ENCODE assay signal across 1 cellular context in the genomic region with DNA sequence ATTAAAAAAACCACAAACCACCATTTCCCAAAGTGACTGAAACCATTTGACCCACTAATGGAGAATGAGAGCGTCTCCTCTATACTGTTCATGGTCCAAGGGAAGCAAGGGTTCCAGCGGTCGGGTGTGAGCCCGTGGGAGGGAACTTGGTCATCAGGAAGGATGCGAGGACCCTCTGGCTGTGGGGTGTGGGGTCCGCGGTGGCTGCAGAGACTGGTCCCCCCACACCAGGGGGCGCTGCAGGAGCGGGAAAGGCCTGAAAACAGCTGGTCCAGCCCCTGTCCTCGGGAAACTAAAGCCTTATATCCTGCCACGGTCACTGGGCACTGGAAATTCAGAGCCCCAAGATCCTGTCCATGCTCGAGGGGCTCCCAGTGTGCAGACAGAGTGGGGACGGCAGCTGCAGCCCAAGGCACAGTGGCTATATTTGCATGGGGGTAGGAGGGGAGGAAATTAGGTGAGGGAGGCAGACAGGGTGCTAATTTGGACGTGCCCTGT.
TF ChIP-seq lines count a peak whose summit lies in the region.

No MANE protein-coding gene starts in this region.

TF ChIP-seq in HepG2, 621 proteins besides CTCF, POLR2A, EP300 and RAD21 (continued from another document and continues in another):
- TF ChIP-seq, protein P1, sequence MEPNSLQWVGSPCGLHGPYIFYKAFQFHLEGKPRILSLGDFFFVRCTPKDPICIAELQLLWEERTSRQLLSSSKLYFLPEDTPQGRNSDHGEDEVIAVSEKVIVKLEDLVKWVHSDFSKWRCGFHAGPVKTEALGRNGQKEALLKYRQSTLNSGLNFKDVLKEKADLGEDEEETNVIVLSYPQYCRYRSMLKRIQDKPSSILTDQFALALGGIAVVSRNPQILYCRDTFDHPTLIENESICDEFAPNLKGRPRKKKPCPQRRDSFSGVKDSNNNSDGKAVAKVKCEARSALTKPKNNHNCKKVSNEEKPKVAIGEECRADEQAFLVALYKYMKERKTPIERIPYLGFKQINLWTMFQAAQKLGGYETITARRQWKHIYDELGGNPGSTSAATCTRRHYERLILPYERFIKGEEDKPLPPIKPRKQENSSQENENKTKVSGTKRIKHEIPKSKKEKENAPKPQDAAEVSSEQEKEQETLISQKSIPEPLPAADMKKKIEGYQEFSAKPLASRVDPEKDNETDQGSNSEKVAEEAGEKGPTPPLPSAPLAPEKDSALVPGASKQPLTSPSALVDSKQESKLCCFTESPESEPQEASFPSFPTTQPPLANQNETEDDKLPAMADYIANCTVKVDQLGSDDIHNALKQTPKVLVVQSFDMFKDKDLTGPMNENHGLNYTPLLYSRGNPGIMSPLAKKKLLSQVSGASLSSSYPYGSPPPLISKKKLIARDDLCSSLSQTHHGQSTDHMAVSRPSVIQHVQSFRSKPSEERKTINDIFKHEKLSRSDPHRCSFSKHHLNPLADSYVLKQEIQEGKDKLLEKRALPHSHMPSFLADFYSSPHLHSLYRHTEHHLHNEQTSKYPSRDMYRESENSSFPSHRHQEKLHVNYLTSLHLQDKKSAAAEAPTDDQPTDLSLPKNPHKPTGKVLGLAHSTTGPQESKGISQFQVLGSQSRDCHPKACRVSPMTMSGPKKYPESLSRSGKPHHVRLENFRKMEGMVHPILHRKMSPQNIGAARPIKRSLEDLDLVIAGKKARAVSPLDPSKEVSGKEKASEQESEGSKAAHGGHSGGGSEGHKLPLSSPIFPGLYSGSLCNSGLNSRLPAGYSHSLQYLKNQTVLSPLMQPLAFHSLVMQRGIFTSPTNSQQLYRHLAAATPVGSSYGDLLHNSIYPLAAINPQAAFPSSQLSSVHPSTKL (CRISPR knock-in tag; IDR thresholded peaks at IDR 0.05): peak; percentile 29; the same call in 1 of the 2 replicates
- no peak for TF ChIP-seq CEBPB (IDR thresholded peaks at IDR 0.05; ENCODE audit: borderline replicate concordance, low read depth, low read length)
- TF ChIP-seq ERF (CRISPR knock-in tag; IDR thresholded peaks at IDR 0.05): peak; percentile 70; the same call in 1 of the 2 replicates
- no peak for TF ChIP-seq ZNF12 (CRISPR knock-in tag; IDR thresholded peaks at IDR 0.05)
- TF ChIP-seq, protein P2, sequence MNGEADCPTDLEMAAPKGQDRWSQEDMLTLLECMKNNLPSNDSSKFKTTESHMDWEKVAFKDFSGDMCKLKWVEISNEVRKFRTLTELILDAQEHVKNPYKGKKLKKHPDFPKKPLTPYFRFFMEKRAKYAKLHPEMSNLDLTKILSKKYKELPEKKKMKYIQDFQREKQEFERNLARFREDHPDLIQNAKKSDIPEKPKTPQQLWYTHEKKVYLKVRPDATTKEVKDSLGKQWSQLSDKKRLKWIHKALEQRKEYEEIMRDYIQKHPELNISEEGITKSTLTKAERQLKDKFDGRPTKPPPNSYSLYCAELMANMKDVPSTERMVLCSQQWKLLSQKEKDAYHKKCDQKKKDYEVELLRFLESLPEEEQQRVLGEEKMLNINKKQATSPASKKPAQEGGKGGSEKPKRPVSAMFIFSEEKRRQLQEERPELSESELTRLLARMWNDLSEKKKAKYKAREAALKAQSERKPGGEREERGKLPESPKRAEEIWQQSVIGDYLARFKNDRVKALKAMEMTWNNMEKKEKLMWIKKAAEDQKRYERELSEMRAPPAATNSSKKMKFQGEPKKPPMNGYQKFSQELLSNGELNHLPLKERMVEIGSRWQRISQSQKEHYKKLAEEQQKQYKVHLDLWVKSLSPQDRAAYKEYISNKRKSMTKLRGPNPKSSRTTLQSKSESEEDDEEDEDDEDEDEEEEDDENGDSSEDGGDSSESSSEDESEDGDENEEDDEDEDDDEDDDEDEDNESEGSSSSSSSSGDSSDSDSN (CRISPR knock-in tag; IDR thresholded peaks at IDR 0.05): no peak
- no peak for TF ChIP-seq AHR (CRISPR knock-in tag; IDR thresholded peaks at IDR 0.05)
- no peak for TF ChIP-seq NR2F6 (IDR thresholded peaks at IDR 0.05)
- 0 out of 2 replicates have a peak, but pooled peaks have one; percentile 11 for TF ChIP-seq NR2F6 (CRISPR knock-in tag; IDR thresholded peaks at IDR 0.05)
- TF ChIP-seq, protein P3, sequence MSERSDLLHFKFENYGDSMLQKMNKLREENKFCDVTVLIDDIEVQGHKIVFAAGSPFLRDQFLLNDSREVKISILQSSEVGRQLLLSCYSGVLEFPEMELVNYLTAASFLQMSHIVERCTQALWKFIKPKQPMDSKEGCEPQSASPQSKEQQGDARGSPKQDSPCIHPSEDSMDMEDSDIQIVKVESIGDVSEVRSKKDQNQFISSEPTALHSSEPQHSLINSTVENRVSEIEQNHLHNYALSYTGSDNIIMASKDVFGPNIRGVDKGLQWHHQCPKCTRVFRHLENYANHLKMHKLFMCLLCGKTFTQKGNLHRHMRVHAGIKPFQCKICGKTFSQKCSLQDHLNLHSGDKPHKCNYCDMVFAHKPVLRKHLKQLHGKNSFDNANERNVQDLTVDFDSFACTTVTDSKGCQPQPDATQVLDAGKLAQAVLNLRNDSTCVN (CRISPR knock-in tag; IDR thresholded peaks at IDR 0.05; ENCODE audit: borderline replicate concordance): no peak
- TF ChIP-seq THAP11 (CRISPR knock-in tag; IDR thresholded peaks at IDR 0.05): peak; percentile 50; the same call in 1 of the 2 replicates
- TF ChIP-seq ZBTB7A (CRISPR knock-in tag; IDR thresholded peaks at IDR 0.05): peak; percentile 59; the same call in 1 of the 2 replicates
- TF ChIP-seq SMAD3 (CRISPR knock-in tag; IDR thresholded peaks at IDR 0.05): 0 out of 2 replicates have a peak, but pooled peaks have one; percentile 38
- TF ChIP-seq MBNL3 (CRISPR knock-in tag; conservative IDR thresholded peaks at IDR 0.05): no peak
- no peak for TF ChIP-seq TSC22D2 (CRISPR knock-in tag; IDR thresholded peaks at IDR 0.05; ENCODE audit: borderline replicate concordance)
- TF ChIP-seq KAT8 (CRISPR knock-in tag; IDR thresholded peaks at IDR 0.05): 0 out of 2 replicates have a peak, but pooled peaks have one; percentile 29
- TF ChIP-seq, protein P4, sequence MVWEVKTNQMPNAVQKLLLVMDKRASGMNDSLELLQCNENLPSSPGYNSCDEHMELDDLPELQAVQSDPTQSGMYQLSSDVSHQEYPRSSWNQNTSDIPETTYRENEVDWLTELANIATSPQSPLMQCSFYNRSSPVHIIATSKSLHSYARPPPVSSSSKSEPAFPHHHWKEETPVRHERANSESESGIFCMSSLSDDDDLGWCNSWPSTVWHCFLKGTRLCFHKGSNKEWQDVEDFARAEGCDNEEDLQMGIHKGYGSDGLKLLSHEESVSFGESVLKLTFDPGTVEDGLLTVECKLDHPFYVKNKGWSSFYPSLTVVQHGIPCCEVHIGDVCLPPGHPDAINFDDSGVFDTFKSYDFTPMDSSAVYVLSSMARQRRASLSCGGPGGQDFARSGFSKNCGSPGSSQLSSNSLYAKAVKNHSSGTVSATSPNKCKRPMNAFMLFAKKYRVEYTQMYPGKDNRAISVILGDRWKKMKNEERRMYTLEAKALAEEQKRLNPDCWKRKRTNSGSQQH (CRISPR knock-in tag; IDR thresholded peaks at IDR 0.05; ENCODE audit: low read depth): no peak
- no peak for TF ChIP-seq GABPA (IDR thresholded peaks at IDR 0.05; ENCODE audit: low read depth, low read length)
- no peak for TF ChIP-seq GABPA (CRISPR knock-in tag; IDR thresholded peaks at IDR 0.05; ENCODE audit: low read depth)
- TF ChIP-seq, protein P5, sequence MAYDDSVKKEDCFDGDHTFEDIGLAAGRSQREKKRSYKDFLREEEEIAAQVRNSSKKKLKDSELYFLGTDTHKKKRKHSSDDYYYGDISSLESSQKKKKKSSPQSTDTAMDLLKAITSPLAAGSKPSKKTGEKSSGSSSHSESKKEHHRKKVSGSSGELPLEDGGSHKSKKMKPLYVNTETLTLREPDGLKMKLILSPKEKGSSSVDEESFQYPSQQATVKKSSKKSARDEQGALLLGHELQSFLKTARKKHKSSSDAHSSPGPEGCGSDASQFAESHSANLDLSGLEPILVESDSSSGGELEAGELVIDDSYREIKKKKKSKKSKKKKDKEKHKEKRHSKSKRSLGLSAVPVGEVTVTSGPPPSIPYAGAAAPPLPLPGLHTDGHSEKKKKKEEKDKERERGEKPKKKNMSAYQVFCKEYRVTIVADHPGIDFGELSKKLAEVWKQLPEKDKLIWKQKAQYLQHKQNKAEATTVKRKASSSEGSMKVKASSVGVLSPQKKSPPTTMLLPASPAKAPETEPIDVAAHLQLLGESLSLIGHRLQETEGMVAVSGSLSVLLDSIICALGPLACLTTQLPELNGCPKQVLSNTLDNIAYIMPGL (CRISPR knock-in tag; IDR thresholded peaks at IDR 0.05; ENCODE audit: borderline replicate concordance in 1 of 2, low read depth in 1 of 2): peak in 1 of 2 experiments; percentile 39; a peak in 1 of 4 replicates
- no peak for TF ChIP-seq HNRNPLL (IDR thresholded peaks at IDR 0.05; ENCODE audit: low read depth, low read length, poor library complexity, severe bottlenecking)
- TF ChIP-seq RBM39 (IDR thresholded peaks at IDR 0.05; ENCODE audit: low read depth, low read length, poor library complexity, severe bottlenecking): peak; percentile 37
- no peak for TF ChIP-seq ZNF430 (CRISPR knock-in tag; IDR thresholded peaks at IDR 0.05)
- TF ChIP-seq ZNF30 (CRISPR knock-in tag; IDR thresholded peaks at IDR 0.05): no peak
- TF ChIP-seq, protein P6, sequence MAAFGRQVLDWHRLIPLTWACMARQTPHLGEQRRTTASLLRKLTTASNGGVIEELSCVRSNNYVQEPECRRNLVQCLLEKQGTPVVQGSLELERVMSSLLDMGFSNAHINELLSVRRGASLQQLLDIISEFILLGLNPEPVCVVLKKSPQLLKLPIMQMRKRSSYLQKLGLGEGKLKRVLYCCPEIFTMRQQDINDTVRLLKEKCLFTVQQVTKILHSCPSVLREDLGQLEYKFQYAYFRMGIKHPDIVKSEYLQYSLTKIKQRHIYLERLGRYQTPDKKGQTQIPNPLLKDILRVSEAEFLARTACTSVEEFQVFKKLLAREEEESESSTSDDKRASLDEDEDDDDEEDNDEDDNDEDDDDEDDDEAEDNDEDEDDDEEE (CRISPR knock-in tag; IDR thresholded peaks at IDR 0.05): no peak
- TF ChIP-seq JUND (CRISPR knock-in tag; IDR thresholded peaks at IDR 0.05): no peak
- no peak for TF ChIP-seq FOSL1 (CRISPR knock-in tag; IDR thresholded peaks at IDR 0.05; ENCODE audit: borderline replicate concordance)
- TF ChIP-seq, protein P7, sequence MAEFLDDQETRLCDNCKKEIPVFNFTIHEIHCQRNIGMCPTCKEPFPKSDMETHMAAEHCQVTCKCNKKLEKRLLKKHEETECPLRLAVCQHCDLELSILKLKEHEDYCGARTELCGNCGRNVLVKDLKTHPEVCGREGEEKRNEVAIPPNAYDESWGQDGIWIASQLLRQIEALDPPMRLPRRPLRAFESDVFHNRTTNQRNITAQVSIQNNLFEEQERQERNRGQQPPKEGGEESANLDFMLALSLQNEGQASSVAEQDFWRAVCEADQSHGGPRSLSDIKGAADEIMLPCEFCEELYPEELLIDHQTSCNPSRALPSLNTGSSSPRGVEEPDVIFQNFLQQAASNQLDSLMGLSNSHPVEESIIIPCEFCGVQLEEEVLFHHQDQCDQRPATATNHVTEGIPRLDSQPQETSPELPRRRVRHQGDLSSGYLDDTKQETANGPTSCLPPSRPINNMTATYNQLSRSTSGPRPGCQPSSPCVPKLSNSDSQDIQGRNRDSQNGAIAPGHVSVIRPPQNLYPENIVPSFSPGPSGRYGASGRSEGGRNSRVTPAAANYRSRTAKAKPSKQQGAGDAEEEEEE (CRISPR knock-in tag; IDR thresholded peaks at IDR 0.05; ENCODE audit: borderline replicate concordance): no peak
- 0 out of 2 replicates have a peak, but pooled peaks have one; percentile 32 for TF ChIP-seq IRF2 (CRISPR knock-in tag; IDR thresholded peaks at IDR 0.05)
- no peak for TF ChIP-seq ZNF207 (IDR thresholded peaks at IDR 0.05; ENCODE audit: borderline replicate concordance)
- no peak for TF ChIP-seq ZNF547 (CRISPR knock-in tag; IDR thresholded peaks at IDR 0.05)
- no peak for TF ChIP-seq FOXA3 (CRISPR knock-in tag; IDR thresholded peaks at IDR 0.05)
- 0 out of 3 replicates have a peak, but pooled peaks have one; percentile 41 for TF ChIP-seq MXI1 (IDR thresholded peaks at IDR 0.05; ENCODE audit: borderline replicate concordance, low read depth, low read length)
- TF ChIP-seq, protein P8, sequence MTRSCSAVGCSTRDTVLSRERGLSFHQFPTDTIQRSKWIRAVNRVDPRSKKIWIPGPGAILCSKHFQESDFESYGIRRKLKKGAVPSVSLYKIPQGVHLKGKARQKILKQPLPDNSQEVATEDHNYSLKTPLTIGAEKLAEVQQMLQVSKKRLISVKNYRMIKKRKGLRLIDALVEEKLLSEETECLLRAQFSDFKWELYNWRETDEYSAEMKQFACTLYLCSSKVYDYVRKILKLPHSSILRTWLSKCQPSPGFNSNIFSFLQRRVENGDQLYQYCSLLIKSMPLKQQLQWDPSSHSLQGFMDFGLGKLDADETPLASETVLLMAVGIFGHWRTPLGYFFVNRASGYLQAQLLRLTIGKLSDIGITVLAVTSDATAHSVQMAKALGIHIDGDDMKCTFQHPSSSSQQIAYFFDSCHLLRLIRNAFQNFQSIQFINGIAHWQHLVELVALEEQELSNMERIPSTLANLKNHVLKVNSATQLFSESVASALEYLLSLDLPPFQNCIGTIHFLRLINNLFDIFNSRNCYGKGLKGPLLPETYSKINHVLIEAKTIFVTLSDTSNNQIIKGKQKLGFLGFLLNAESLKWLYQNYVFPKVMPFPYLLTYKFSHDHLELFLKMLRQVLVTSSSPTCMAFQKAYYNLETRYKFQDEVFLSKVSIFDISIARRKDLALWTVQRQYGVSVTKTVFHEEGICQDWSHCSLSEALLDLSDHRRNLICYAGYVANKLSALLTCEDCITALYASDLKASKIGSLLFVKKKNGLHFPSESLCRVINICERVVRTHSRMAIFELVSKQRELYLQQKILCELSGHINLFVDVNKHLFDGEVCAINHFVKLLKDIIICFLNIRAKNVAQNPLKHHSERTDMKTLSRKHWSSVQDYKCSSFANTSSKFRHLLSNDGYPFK (CRISPR knock-in tag; IDR thresholded peaks at IDR 0.05; ENCODE audit: borderline replicate concordance): 0 out of 2 replicates have a peak, but pooled peaks have one; percentile 16
- TF ChIP-seq, protein P9, sequence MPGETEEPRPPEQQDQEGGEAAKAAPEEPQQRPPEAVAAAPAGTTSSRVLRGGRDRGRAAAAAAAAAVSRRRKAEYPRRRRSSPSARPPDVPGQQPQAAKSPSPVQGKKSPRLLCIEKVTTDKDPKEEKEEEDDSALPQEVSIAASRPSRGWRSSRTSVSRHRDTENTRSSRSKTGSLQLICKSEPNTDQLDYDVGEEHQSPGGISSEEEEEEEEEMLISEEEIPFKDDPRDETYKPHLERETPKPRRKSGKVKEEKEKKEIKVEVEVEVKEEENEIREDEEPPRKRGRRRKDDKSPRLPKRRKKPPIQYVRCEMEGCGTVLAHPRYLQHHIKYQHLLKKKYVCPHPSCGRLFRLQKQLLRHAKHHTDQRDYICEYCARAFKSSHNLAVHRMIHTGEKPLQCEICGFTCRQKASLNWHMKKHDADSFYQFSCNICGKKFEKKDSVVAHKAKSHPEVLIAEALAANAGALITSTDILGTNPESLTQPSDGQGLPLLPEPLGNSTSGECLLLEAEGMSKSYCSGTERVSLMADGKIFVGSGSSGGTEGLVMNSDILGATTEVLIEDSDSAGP (CRISPR knock-in tag; IDR thresholded peaks at IDR 0.05; ENCODE audit: borderline replicate concordance): peak; percentile 42; the same call in 1 of the 2 replicates
- no peak for TF ChIP-seq RELA (CRISPR knock-in tag; IDR thresholded peaks at IDR 0.05)
- no peak for TF ChIP-seq JUN (CRISPR knock-in tag; IDR thresholded peaks at IDR 0.05)
- TF ChIP-seq ZNF331 (CRISPR knock-in tag; IDR thresholded peaks at IDR 0.05): peak; percentile 41; the same call in 1 of the 2 replicates
- TF ChIP-seq ARID2 (CRISPR knock-in tag; IDR thresholded peaks at IDR 0.05; ENCODE audit: borderline replicate concordance): no peak
- TF ChIP-seq MYNN (CRISPR knock-in tag; IDR thresholded peaks at IDR 0.05; ENCODE audit: low read depth): no peak
- 0 out of 2 replicates have a peak, but pooled peaks have one; percentile 19 for TF ChIP-seq KDM4B (CRISPR knock-in tag; IDR thresholded peaks at IDR 0.05)
